ENCODE assay signal across 8 cellular contexts in the genomic region with DNA sequence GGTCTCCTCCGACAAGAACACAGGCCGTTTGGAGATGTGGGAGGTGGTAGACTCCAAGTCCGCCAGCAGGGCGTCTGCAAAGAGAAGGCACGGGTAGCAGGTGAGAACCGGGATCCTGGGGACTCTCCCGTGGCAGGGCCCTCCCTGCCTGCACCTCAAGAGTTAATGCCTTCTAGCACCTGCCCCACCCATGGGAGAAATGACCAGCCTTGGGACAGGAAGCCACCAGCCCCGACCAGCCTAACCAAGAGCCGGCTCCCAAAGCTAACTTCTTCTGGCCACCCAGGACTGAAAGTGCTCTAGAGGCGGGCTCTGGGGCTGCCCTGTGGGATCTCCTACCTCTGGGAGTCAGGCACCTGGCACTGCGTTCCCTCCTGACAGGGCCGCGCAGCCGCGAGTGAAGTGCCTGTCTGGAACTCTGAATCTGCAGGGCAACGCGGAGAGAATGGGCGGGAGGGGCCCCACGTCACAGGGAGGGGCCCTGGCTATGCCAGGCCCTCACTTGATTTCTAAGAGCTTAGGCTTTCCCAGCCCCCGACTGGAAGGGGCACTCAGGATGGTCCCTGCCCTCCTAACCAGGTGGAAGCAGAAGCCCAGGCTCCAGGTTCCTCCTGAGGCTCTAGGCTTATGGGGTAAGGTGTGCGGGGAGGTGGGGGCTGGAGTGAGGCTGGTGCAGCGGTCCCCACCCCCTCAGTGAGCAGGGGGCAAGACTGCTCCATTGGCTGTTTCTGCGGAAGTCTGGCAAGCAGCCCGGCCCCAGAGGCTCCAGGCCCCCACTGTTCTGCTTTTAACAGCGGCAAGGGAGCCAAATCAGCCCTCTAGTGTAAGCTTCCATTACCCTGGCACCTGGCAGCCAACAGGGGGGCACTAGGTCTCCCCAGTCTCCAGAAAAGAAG. TPM values are rescaled to one million over a fixed set of nuclear protein-coding genes. Genes with fewer than 3 reads are reported as not detected.
A peak's percentile ranks its signal among the peaks of the same experiment; 100 is the strongest.
DNase-seq lines count a peak whose midpoint lies in the region; ATAC-seq and TF ChIP-seq lines count a peak whose summit lies in the region.

No MANE protein-coding gene starts in this region.

- WGBS in mammary epithelial cell (ENCODE audit: low coverage, missing lambda C conversion rate): 38% methylated on average over 22 of the region's 25 CpGs

- peaks cover 99% of the 10 kb centered on the region for H3K79me2 ChIP-seq in mammary epithelial cell (ENCODE audit: insufficient read depth, low read length)

- CTCF ChIA-PET in mammary epithelial cell (lab: Charles Lee; ENCODE audit: low non-redundant PET): no interaction called here

- peak overlapping the region; percentile 44 for H3K9ac ChIP-seq in mammary epithelial cell (ENCODE audit: insufficient read depth, low read length)
- H3K9ac ChIP-seq in mucosa of stomach (ENCODE audit: low read length): peak overlapping the region; percentile 92

- no peak for TF ChIP-seq CTCF in mammary epithelial cell (conservative IDR thresholded peaks at IDR 0.05 in 1 of 2, IDR thresholded peaks at IDR 0.05 in 1 of 2; ENCODE audit: extremely low read depth in 1 of 2, insufficient read depth in 1 of 2, low read depth in 1 of 2, low read length in 2 of 2)

- H2AFZ ChIP-seq in mammary epithelial cell (ENCODE audit: low read depth, low read length): no peak overlapping the region

- peak overlapping the region; percentile 50 for H3K27ac ChIP-seq in mammary epithelial cell (ENCODE audit: insufficient read depth, low read depth, low read length)

- in situ Hi-C loops in mammary epithelial cell (cut with MboI; ENCODE audit: low sequenced_read_pairs in 2 of 2): loop anchor here in 1 of 2 donors (5.0 kb wide), 1 partner anchor 43 kb away; the partner anchor contains the start of gene PXN

- BruUV-seq in mammary epithelial cell (replicated peaks; lab: Mats Ljungman, UMichigan): no TSS peak

- H3K9me3 ChIP-seq in mammary epithelial cell (replicated peaks; ENCODE audit: insufficient read depth, low read length): no peaks in the 10 kb centered on the region
- H3K9me3 ChIP-seq in mucosa of stomach (ENCODE audit: control insufficient read depth, low read length): no peaks in the 10 kb centered on the region

- intact Hi-C loops in mammary epithelial cell (cut with micrococcal nuclease): no loop called here

- no peak overlapping the region for H3K4me3 ChIP-seq in mammary epithelial cell (replicated peaks in 1 of 3; ENCODE audit: insufficient read depth in 1 of 3, low read depth in 2 of 3, low read length in 3 of 3)
- peak overlapping the region; percentile 84 for H3K4me3 ChIP-seq in mucosa of stomach (ENCODE audit: low read length)

- ATAC-seq in HG03342 (IDR thresholded peaks at IDR 0.05; ENCODE audit: unreplicated experiment) (no peak), HG02852 (IDR thresholded peaks at IDR 0.05; ENCODE audit: unreplicated experiment) (no peak)

- peak overlapping the region; percentile 61 for H3K4me2 ChIP-seq in mammary epithelial cell (ENCODE audit: insufficient read depth, low read depth, low read length)

- peaks cover 45% of the 10 kb centered on the region for H3K36me3 ChIP-seq in mammary epithelial cell (ENCODE audit: insufficient read depth, low read length)
- peaks cover 29% of the 10 kb centered on the region for H3K36me3 ChIP-seq in mucosa of stomach (ENCODE audit: control insufficient read depth, insufficient read depth, low read length)

- no peaks in the 10 kb centered on the region for H3K27me3 ChIP-seq in mammary epithelial cell (ENCODE audit: insufficient read depth, low read length)
- no peaks in the 10 kb centered on the region for H3K27me3 ChIP-seq in mucosa of stomach (ENCODE audit: control insufficient read depth, insufficient read depth, low read length)

- H4K20me1 ChIP-seq in mammary epithelial cell (ENCODE audit: insufficient read depth, low read length): no peaks in the 10 kb centered on the region

- DNase-seq in C1 segment of cervical spinal cord (lab: John Stamatoyannopoulos, UW): peak in 8 of 14 donors; percentile 19 to 64 (median 44)
- DNase-seq in NCI-H128 (lab: John Stamatoyannopoulos, UW; ENCODE audit: unreplicated experiment): peak; percentile 85
- peak; percentile 45 for DNase-seq in mammary epithelial cell
- DNase-seq in cerebellar nuclear complex (lab: John Stamatoyannopoulos, UW): no peak
- DNase-seq in hepatic stellate cell (ENCODE audit: low spot score): no peak

- dilution Hi-C loops in mammary epithelial cell (cut with HindIII; ENCODE audit: low sequenced_read_pairs): loop anchor here (5.0 to 10.0 kb wide), 3 partner anchors 37 to 60 kb away; no protein-coding TSS in a partner anchor

- H3K4me1 ChIP-seq in mammary epithelial cell (ENCODE audit: insufficient read depth, low read length): peaks cover 54% of the 10 kb centered on the region
- H3K4me1 ChIP-seq in mucosa of stomach (ENCODE audit: control insufficient read depth, insufficient read depth, low read length): peaks cover 60% of the 10 kb centered on the region

RNA-seq across cellular contexts. Expression of gene RPLP0, which starts 23.6 kb away (rescaled TPM):
- total RNA-seq in mammary epithelial cell: 1,000 to 10,000 TPM; 2,131 to 2,307 TPM
- polyA plus RNA-seq in mammary epithelial cell: 9,728 TPM
- polyA minus RNA-seq in mammary epithelial cell: 2,830 TPM

RNA-seq across cellular contexts. Expression of gene GCN1, which starts 30.0 kb away (rescaled TPM):
- 100 to 1,000 TPM in 1 of 2 donors, 10 to 100 TPM in 1; 92.5 to 109 TPM for total RNA-seq in mammary epithelial cell
- polyA plus RNA-seq in mammary epithelial cell: 45.7 TPM
- polyA minus RNA-seq in mammary epithelial cell: 341 TPM

RNA-seq across cellular contexts. Expression of gene PXN, which starts 41.0 kb away (rescaled TPM):
- total RNA-seq in mammary epithelial cell: 100 to 1,000 TPM; 155 to 477 TPM
- polyA plus RNA-seq in mammary epithelial cell: 166 TPM
- polyA minus RNA-seq in mammary epithelial cell: 597 TPM

Comparison
In these comparisons a context has a peak if more than half of its experiments do, and no peak if none do; other contexts are left out.
1. DNase-seq: peak in C1 segment of cervical spinal cord (8 of 14), NCI-H128 (single experiment) and mammary epithelial cell (single experiment); none in cerebellar nuclear complex (0 of 2) and hepatic stellate cell (single experiment).